Comparison of ENCODE assay signal across 1 cellular context in genomic region chr9:37289631-37290030, GRCh38.
TF ChIP-seq lines count a peak whose summit lies in the region.

No MANE protein-coding gene starts in this region.

TF ChIP-seq in A549, 52 proteins besides CTCF, POLR2A, EP300 and RAD21 (continued from another document):
- TF ChIP-seq BCL3 (IDR thresholded peaks at IDR 0.05) (no peak), HMGXB4 (CRISPR knock-in tag; IDR thresholded peaks at IDR 0.05; ENCODE audit: borderline replicate concordance) (no peak), NPAS2 (CRISPR knock-in tag; IDR thresholded peaks at IDR 0.05; ENCODE audit: borderline replicate concordance) (no peak)
